ENCODE assay signal across 8 cellular contexts in the genomic region with DNA sequence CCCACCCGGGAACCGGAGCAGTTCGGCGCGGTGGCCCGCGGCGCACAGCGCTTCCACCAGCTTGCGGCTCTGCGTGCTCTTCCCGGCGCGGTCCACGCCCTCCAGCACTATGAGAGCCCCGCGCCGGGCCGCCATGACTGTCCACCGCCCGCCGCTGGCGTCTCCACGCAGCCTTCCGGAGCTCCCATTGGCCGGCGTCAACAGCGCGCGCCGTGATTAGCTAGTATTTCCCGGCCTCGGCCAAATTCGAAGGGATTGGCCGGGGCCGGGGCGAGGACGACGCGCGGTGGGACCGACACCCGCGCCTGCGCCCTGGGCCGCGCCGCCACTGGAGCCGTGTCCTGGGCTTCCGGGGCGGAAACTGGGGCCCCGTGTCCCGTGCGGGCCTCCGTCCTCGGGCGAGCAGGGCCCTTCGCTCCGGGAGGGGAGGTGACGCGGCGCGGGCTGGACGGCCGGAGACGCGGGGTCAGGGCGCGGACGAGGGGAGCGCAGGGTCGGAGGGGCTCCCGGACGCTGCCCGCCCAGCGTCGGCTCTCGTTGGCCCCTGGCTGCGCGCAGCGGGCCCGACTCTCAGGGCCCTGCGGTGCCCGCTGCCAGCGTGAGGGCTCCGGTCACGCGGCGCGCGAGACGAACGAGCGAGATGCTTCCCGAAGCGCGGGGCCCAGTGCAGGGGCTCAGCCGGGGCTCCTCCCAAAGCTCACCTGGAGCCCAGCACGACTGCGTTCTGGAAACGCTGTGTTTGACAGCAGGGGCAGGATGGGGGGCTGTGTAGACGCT. TPM values are rescaled to one million over a fixed set of nuclear protein-coding genes. Genes with fewer than 3 reads are reported as not detected.
DNase-seq lines count a peak whose midpoint lies in the region; ATAC-seq and TF ChIP-seq lines count a peak whose summit lies in the region.

A gene with protein sequence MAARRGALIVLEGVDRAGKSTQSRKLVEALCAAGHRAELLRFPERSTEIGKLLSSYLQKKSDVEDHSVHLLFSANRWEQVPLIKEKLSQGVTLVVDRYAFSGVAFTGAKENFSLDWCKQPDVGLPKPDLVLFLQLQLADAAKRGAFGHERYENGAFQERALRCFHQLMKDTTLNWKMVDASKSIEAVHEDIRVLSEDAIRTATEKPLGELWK (minus strand): TSS at position 167 of the 777 bp plus-strand sequence. CDS start 32 bp downstream, at position 135.

- peak; percentile 91 for DNase-seq in NCI-H1092 treated with DMSO at 0.1 percent for 48 hours (lab: John Stamatoyannopoulos, UW)
- DNase-seq in globus pallidus (ENCODE audit: low spot score), result peak; percentile 95
- peak; percentile 85 for DNase-seq in omental fat pad (ENCODE audit: low spot score)

- no peak for TF ChIP-seq CTCF in omental fat pad (IDR thresholded peaks at IDR 0.05)

- ATAC-seq in HG02588 (IDR thresholded peaks at IDR 0.05; ENCODE audit: unreplicated experiment) (peak; percentile 93), SK-N-SH treated with all-trans-retinoic acid at 6 μM for 48 hours (peak; percentile 98), omental fat pad (ENCODE audit: low FRiP score) (peak; percentile 99)

- H3K27me3 Mint-ChIP-seq in activated naive CD4-positive, alpha-beta T cell treated with anti-CD3 and anti-CD28 coated beads, Interleukin-2, amount 50 U/mL, for 24 hours, result no peaks in the 10 kb centered on the region

- peak within 1 kb of the TSS; percentile 98 for H3K4me3 ChIP-seq in GM08714 (ENCODE audit: low read length)

- H3K4me1 Mint-ChIP-seq in activated naive CD4-positive, alpha-beta T cell treated with anti-CD3 and anti-CD28 coated beads, Interleukin-2, amount 50 U/mL, for 24 hours, result peaks cover 32% of the 10 kb centered on the region

- no peaks in the 10 kb centered on the region for H3K9me3 Mint-ChIP-seq in activated naive CD4-positive, alpha-beta T cell treated with anti-CD3 and anti-CD28 coated beads, Interleukin-2, amount 50 U/mL, for 24 hours

- H3K4me3 Mint-ChIP-seq in activated naive CD4-positive, alpha-beta T cell treated with anti-CD3 and anti-CD28 coated beads, Interleukin-2, amount 50 U/mL, for 24 hours, result peak within 1 kb of the TSS; percentile 95

- peak within 1 kb of the TSS; percentile 94 for H3K27ac Mint-ChIP-seq in activated naive CD4-positive, alpha-beta T cell treated with anti-CD3 and anti-CD28 coated beads, Interleukin-2, amount 50 U/mL, for 24 hours

- peak within 1 kb of the TSS; percentile 87 for H3K27ac ChIP-seq in temporal lobe (ENCODE audit: low read depth, low read length)

- peaks cover 3% of the 10 kb centered on the region for H3K36me3 Mint-ChIP-seq in activated naive CD4-positive, alpha-beta T cell treated with anti-CD3 and anti-CD28 coated beads, Interleukin-2, amount 50 U/mL, for 24 hours

TF ChIP-seq in SK-N-SH treated with all-trans-retinoic acid at 6 μM for 48 hours, 23 proteins besides CTCF, POLR2A, EP300 and RAD21:
- no peak for TF ChIP-seq BACH2 (CRISPR knock-in tag; IDR thresholded peaks at IDR 0.05; ENCODE audit: borderline replicate concordance)
- no peak for TF ChIP-seq CSDC2 (CRISPR knock-in tag; IDR thresholded peaks at IDR 0.05)
- TF ChIP-seq, protein P1, sequence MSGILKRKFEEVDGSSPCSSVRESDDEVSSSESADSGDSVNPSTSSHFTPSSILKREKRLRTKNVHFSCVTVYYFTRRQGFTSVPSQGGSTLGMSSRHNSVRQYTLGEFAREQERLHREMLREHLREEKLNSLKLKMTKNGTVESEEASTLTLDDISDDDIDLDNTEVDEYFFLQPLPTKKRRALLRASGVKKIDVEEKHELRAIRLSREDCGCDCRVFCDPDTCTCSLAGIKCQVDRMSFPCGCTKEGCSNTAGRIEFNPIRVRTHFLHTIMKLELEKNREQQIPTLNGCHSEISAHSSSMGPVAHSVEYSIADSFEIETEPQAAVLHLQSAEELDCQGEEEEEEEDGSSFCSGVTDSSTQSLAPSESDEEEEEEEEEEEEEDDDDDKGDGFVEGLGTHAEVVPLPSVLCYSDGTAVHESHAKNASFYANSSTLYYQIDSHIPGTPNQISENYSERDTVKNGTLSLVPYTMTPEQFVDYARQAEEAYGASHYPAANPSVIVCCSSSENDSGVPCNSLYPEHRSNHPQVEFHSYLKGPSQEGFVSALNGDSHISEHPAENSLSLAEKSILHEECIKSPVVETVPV (CRISPR knock-in tag; IDR thresholded peaks at IDR 0.05), result no peak
- TF ChIP-seq ZC3H10 (CRISPR knock-in tag; IDR thresholded peaks at IDR 0.05), result no peak
- no peak for TF ChIP-seq RARB (CRISPR knock-in tag; IDR thresholded peaks at IDR 0.05)
- TF ChIP-seq PPARA (CRISPR knock-in tag; IDR thresholded peaks at IDR 0.05; ENCODE audit: borderline replicate concordance), result no peak
- no peak for TF ChIP-seq POU6F1 (CRISPR knock-in tag; IDR thresholded peaks at IDR 0.05; ENCODE audit: borderline replicate concordance, low read depth)
- TF ChIP-seq ESRRG (CRISPR knock-in tag; IDR thresholded peaks at IDR 0.05), result no peak
- TF ChIP-seq TCF4 (CRISPR knock-in tag; IDR thresholded peaks at IDR 0.05; ENCODE audit: borderline replicate concordance), result no peak
- TF ChIP-seq ZNF565 (CRISPR knock-in tag; conservative IDR thresholded peaks at IDR 0.05; ENCODE audit: low read depth), result no peak
- no peak for TF ChIP-seq OSR1 (CRISPR knock-in tag; IDR thresholded peaks at IDR 0.05)
- no peak for TF ChIP-seq GLIS3 (CRISPR knock-in tag; IDR thresholded peaks at IDR 0.05)
- TF ChIP-seq SNAI2 (CRISPR knock-in tag; IDR thresholded peaks at IDR 0.05), result no peak
- TF ChIP-seq TOX (CRISPR knock-in tag; IDR thresholded peaks at IDR 0.05; ENCODE audit: borderline replicate concordance), result no peak

RNA-seq across cellular contexts. Expression of the gene that starts here (rescaled TPM):
- total RNA-seq in omental fat pad (10 to 100 TPM; 10.3 to 31.7 (median 15.3) TPM), temporal lobe (9.6 TPM)

Comparison
In these comparisons a context has a peak if more than half of its experiments do, and no peak if none do; other contexts are left out.
1. Peak in every context shown above with its lines: DNase-seq, ATAC-seq, H3K4me3 ChIP-seq and H3K27ac ChIP-seq.